ENCODE assay signal across 13 cellular contexts in genomic region chr7:20311743-20312042, GRCh38. TPM values are rescaled to one million over a fixed set of nuclear protein-coding genes. Genes with fewer than 3 reads are reported as not detected.
DNase-seq lines count a peak whose midpoint lies in the region; ATAC-seq, FAIRE-seq and TF ChIP-seq lines count a peak whose summit lies in the region.
"Had no signal": no experiment of that assay in that cellular context is flagged by ENCODE, and none has a peak within 500 bp of the region (broad histone marks: within the 10 kb centered on the region; RNA-seq: fewer than 3 reads in every experiment).

No MANE protein-coding gene starts in this region.

- no peaks in the 10 kb centered on the region for H3K27me3 ChIP-seq in PC-3 (ENCODE audit: low read length)
- H3K27me3 ChIP-seq in endodermal cell (ENCODE audit: control insufficient read depth, insufficient read depth, low read length, poor library complexity, severe bottlenecking), result no peaks in the 10 kb centered on the region
- H3K27me3 ChIP-seq in small intestine (ENCODE audit: control insufficient read depth in 2 of 2, insufficient read depth in 2 of 2, low read length in 2 of 2), result no peaks in the 10 kb centered on the region
- H3K27me3 ChIP-seq in SJCRH30, result no peaks in the 10 kb centered on the region

- no peak overlapping the region for H3K4me3 Mint-ChIP-seq in endodermal cell
- H3K4me3 Mint-ChIP-seq: CD4-positive, CD25-positive, alpha-beta regulatory T cell had no signal

- TF ChIP-seq CTCF in C4-2B (conservative IDR thresholded peaks at IDR 0.05) (peak; percentile 44), PC-3 (conservative IDR thresholded peaks at IDR 0.05; ENCODE audit: low read depth, low read length) (peak; percentile 17; the same call in 1 of the 2 replicates), endodermal cell (conservative IDR thresholded peaks at IDR 0.05) (peak; percentile 6)

- no peaks in the 10 kb centered on the region for H3K36me3 ChIP-seq in PC-3 (ENCODE audit: low read depth, low read length)
- H3K36me3 ChIP-seq in endodermal cell (ENCODE audit: control insufficient read depth, insufficient read depth, low read length), result no peaks in the 10 kb centered on the region
- no peaks in the 10 kb centered on the region for H3K36me3 ChIP-seq in small intestine (ENCODE audit: control insufficient read depth in 2 of 2, insufficient read depth in 2 of 2, low read length in 2 of 2)
- H3K36me3 ChIP-seq in SJCRH30, result no peaks in the 10 kb centered on the region

- H3K79me2 ChIP-seq in PC-3 (ENCODE audit: low read length), result no peaks in the 10 kb centered on the region

- H3K4me1 Mint-ChIP-seq in endodermal cell, result peaks cover 11% of the 10 kb centered on the region

- no peak for ATAC-seq in PC-3

- H3K9me3 Mint-ChIP-seq in endodermal cell, result no peaks in the 10 kb centered on the region

- no peaks in the 10 kb centered on the region for H3F3A ChIP-seq in PC-3 (ENCODE audit: low read length, unreplicated experiment)

- H3K9ac ChIP-seq in PC-3 (ENCODE audit: low read length), result no peak overlapping the region
- no peak overlapping the region for H3K9ac ChIP-seq in endodermal cell (ENCODE audit: extremely low read depth, low read length, poor library complexity, severe bottlenecking)

- no peak overlapping the region for H2AFZ ChIP-seq in PC-3 (ENCODE audit: low read length)

- FAIRE-seq in small intestine (lab: Jason Lieb, UNC), result peak; percentile 53
- FAIRE-seq: GM12891, H1 had no signal

- H3K27ac ChIP-seq in C4-2B (no peak overlapping the region), PC-3 (ENCODE audit: low read length) (no peak overlapping the region), endodermal cell (ENCODE audit: low read depth, low read length) (no peak overlapping the region), small intestine (ENCODE audit: low read depth in 1 of 2, low read length in 1 of 2) (no peak overlapping the region), SJCRH30 (no peak overlapping the region)

- 80% methylated on average over 2 of the region's 2 CpGs; no CpG with 5 or more reads in 1 of the 2 experiments for WGBS in endodermal cell (ENCODE audit: insufficient coverage in 1 of 2, insufficient read length in 1 of 2), 2 experiments
- WGBS in small intestine, 3 donors, result 88 to 96% (median 88%) methylated on average over 2 of the region's 2 CpGs

- CTCF ChIA-PET in PC-3 (lab: Charles Lee), result interaction anchor here (0.5 to 1.9 kb wide), 3 partner anchors 99 to 564 kb away, joined by 3 to 12 read pairs (median 5); no protein-coding TSS in a partner anchor

- no TSS peak for BruUV-seq in PC-3 (replicated peaks; lab: Mats Ljungman, UMichigan)

- H4K20me1 ChIP-seq in PC-3 (ENCODE audit: low read length), result no peaks in the 10 kb centered on the region

- H3K36me3 Mint-ChIP-seq in endodermal cell (ENCODE audit: low read depth), result no peaks in the 10 kb centered on the region
- H3K36me3 Mint-ChIP-seq: CD4-positive, CD25-positive, alpha-beta regulatory T cell had no signal

- H3K4me1 ChIP-seq in PC-3 (ENCODE audit: insufficient read depth, low read length) (no peaks in the 10 kb centered on the region), endodermal cell (ENCODE audit: control insufficient read depth, insufficient read depth, low read length) (peaks cover 5% of the 10 kb centered on the region), small intestine (ENCODE audit: control insufficient read depth in 2 of 2, insufficient read depth in 1 of 2, low read depth in 1 of 2, low read length in 1 of 2) (peaks cover 0 to 4% of the 10 kb centered on the region in 2 donors), SJCRH30 (peaks cover 15% of the 10 kb centered on the region)

- H3K4me2 ChIP-seq in PC-3 (ENCODE audit: low read length), result no peak overlapping the region

- intact Hi-C loops in PC-3 (cut with micrococcal nuclease), result loop anchor here (1.0 to 5.0 kb wide), 8 partner anchors 94 to 599 kb away; partner anchors contain the start of gene MACC1

- H3K27me3 Mint-ChIP-seq in endodermal cell (ENCODE audit: insufficient read depth), result no peaks in the 10 kb centered on the region

- DNase-seq in PC-3 (no peak), endodermal cell (no peak), small intestine (no peak), SJCRH30 (no peak), CD1c-positive myeloid dendritic cell (ENCODE audit: extremely low spot score) (no peak), NCI-H446 (lab: John Stamatoyannopoulos, UW) (no peak)
- DNase-seq: DMS79 treated with DMSO at 0.1 percent for 48 hours, NCI-H2171, T-helper 1 cell had no signal

- POLR2A ChIA-PET in PC-3 (lab: Charles Lee; ENCODE audit: unreplicated experiment), result no interaction called here

- no peak overlapping the region for H3K27ac Mint-ChIP-seq in endodermal cell
- H3K27ac Mint-ChIP-seq: CD4-positive, CD25-positive, alpha-beta regulatory T cell had no signal

- H3K4me3 ChIP-seq in PC-3 (ENCODE audit: low read length) (no peak overlapping the region), endodermal cell (ENCODE audit: low read length) (no peak overlapping the region), small intestine (ENCODE audit: low read depth in 1 of 2, low read length in 2 of 2) (no peak overlapping the region), SJCRH30 (no peak overlapping the region)

- H3K9me3 ChIP-seq in PC-3 (ENCODE audit: low read length) (no peaks in the 10 kb centered on the region), endodermal cell (ENCODE audit: control insufficient read depth, low read length) (no peaks in the 10 kb centered on the region), small intestine (ENCODE audit: control insufficient read depth, low read depth) (no peaks in the 10 kb centered on the region), SJCRH30 (replicated peaks) (no peaks in the 10 kb centered on the region)

- no peaks in the 10 kb centered on the region for H3K9me2 ChIP-seq in PC-3 (replicated peaks; ENCODE audit: low read length)

RNA-seq across cellular contexts. Expression of gene ITGB8, which starts 19.0 kb away (rescaled TPM):
- total RNA-seq in PC-3 (2014; rRNA removed), result 13.9 and 14.0 TPM in 2 replicates
- total RNA-seq in endodermal cell, result 1 to 10 TPM; 6.5 to 7.6 TPM
- 16.1 TPM for polyA plus RNA-seq in endodermal cell (2013, experiment 1 of 2)
- 14.6 TPM for polyA plus RNA-seq in endodermal cell (2013, experiment 2 of 2)
- polyA plus RNA-seq in small intestine, result 1 to 10 TPM in 1 of 3 donors, under 1 TPM in 2; 0.45 to 3.3 (median 0.54) TPM
- total RNA-seq in SJCRH30 (2014; rRNA removed; shearing (Covaris generic)), result 35.0 and 40.0 TPM in 2 replicates
